Comparison of ENCODE assay signal across 9 cellular contexts in the genomic region with DNA sequence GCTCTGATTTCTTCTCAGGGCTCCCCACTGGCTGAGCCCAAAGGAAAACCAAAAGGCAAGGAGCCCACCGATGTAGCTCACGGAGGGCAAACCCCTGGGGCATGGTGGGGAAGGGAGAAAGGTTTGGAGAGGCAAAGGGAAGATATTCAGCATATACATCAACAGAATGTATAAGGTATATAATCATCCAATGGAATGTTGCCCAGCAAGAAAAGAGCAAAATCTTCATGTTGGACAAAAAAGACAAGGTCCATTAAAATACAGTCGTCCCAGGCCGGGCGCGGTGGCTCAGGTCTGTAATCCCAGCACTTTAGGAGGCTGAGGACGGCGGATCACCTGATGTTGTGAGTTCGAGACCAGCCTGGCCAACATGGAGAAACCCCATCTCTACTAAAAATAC. TPM values are rescaled to one million over a fixed set of nuclear protein-coding genes. Genes with fewer than 3 reads are reported as not detected.
DNase-seq lines count a peak whose midpoint lies in the region; ATAC-seq and TF ChIP-seq lines count a peak whose summit lies in the region.
"Had no signal": no experiment of that assay in that cellular context is flagged by ENCODE, and none has a peak within 500 bp of the region (broad histone marks: within the 10 kb centered on the region; RNA-seq: fewer than 3 reads in every experiment).

No MANE protein-coding gene starts in this region.

- intact Hi-C loops in sciatic nerve (cut with DNase I) = no loop called here

- H3K36me3 Mint-ChIP-seq in CD4-positive, CD25-positive, alpha-beta regulatory T cell = peaks cover 10% of the 10 kb centered on the region
- H3K36me3 Mint-ChIP-seq in neural progenitor cell = no peaks in the 10 kb centered on the region

- no peak overlapping the region for H3K4me3 ChIP-seq in CD4-positive, CD25-positive, alpha-beta regulatory T cell (ENCODE audit: low read depth, low read length)
- H3K4me3 ChIP-seq in OCI-LY3 (ENCODE audit: low read length) = peak overlapping the region; percentile 95
- H3K4me3 ChIP-seq in neural progenitor cell = no peak overlapping the region

- H3K4me1 Mint-ChIP-seq in CD4-positive, CD25-positive, alpha-beta regulatory T cell = peaks cover 14 to 34% (median 18%) of the 10 kb centered on the region in 4 donors
- H3K4me1 Mint-ChIP-seq in neural progenitor cell = peaks cover 24% of the 10 kb centered on the region

- no peak for ATAC-seq in CD4-positive, CD25-positive, alpha-beta regulatory T cell (ENCODE audit: low read depth in 2 of 2)
- no peak for ATAC-seq in GM21529 (IDR thresholded peaks at IDR 0.05; ENCODE audit: unreplicated experiment)
- no peak for ATAC-seq in sciatic nerve
- no peak for ATAC-seq in HG02571 (IDR thresholded peaks at IDR 0.05; ENCODE audit: unreplicated experiment)

- H3K36me3 ChIP-seq in CD4-positive, CD25-positive, alpha-beta regulatory T cell (ENCODE audit: control insufficient read depth, insufficient read depth, low read length) = no peaks in the 10 kb centered on the region
- H3K36me3 ChIP-seq in OCI-LY3 (replicated peaks; ENCODE audit: low read depth, low read length) (no peaks in the 10 kb centered on the region), neural progenitor cell (no peaks in the 10 kb centered on the region)

- peaks cover 30% of the 10 kb centered on the region for H3K79me2 ChIP-seq in OCI-LY3 (ENCODE audit: low read length)
- peaks cover 5% of the 10 kb centered on the region for H3K79me2 ChIP-seq in neural progenitor cell (ENCODE audit: low read depth)

- H3K27ac Mint-ChIP-seq in CD4-positive, CD25-positive, alpha-beta regulatory T cell = peak overlapping the region in 1 of 3 donors; percentile 88
- H3K27ac Mint-ChIP-seq in neural progenitor cell = peak overlapping the region; percentile 6

- peaks cover 4% of the 10 kb centered on the region for H3F3A ChIP-seq in neural progenitor cell (ENCODE audit: low read depth)

- H3K9me3 ChIP-seq in CD4-positive, CD25-positive, alpha-beta regulatory T cell (ENCODE audit: control insufficient read depth in 2 of 2, low read length in 2 of 2) = no peaks in the 10 kb centered on the region
- no peaks in the 10 kb centered on the region for H3K9me3 ChIP-seq in OCI-LY3 (ENCODE audit: insufficient read depth, low read length)
- no peaks in the 10 kb centered on the region for H3K9me3 ChIP-seq in neural progenitor cell (ENCODE audit: low read depth)

- H3K4me2 ChIP-seq in OCI-LY3 (ENCODE audit: low read length) (peak overlapping the region; percentile 85), neural progenitor cell (no peak overlapping the region)

- H3K27me3 Mint-ChIP-seq in CD4-positive, CD25-positive, alpha-beta regulatory T cell = peaks cover 4% of the 10 kb centered on the region
- H3K27me3 Mint-ChIP-seq in neural progenitor cell (ENCODE audit: insufficient read depth, low read depth) = peaks cover 3% of the 10 kb centered on the region

- no peaks in the 10 kb centered on the region for H3K27me3 ChIP-seq in CD4-positive, CD25-positive, alpha-beta regulatory T cell (ENCODE audit: control insufficient read depth, insufficient read depth, low read length)
- H3K27me3 ChIP-seq in OCI-LY3 (ENCODE audit: low read depth, low read length) (no peaks in the 10 kb centered on the region), neural progenitor cell (no peaks in the 10 kb centered on the region)

- peaks cover 0 to 5% (median 1%) of the 10 kb centered on the region in 7 donors for H3K9me3 Mint-ChIP-seq in CD4-positive, CD25-positive, alpha-beta regulatory T cell
- H3K9me3 Mint-ChIP-seq in neural progenitor cell = no peaks in the 10 kb centered on the region

- no peak for DNase-seq in CD4-positive, CD25-positive, alpha-beta regulatory T cell
- DNase-seq in dermis blood vessel endothelial cell (peak; percentile 20), neural progenitor cell (ENCODE audit: low spot score) (no peak), sciatic nerve (ENCODE audit: low spot score) (no peak), SIG-M5 treated with dmso at 0.1 percent for 504 hours (lab: John Stamatoyannopoulos, UW; ENCODE audit: unreplicated experiment) (no peak)
- DNase-seq: effector memory CD4-positive, alpha-beta T cell had no signal

- H3K9ac ChIP-seq in OCI-LY3 (ENCODE audit: low read length) (peak overlapping the region; percentile 87; the same call in 1 of the 2 replicates), neural progenitor cell (no peak overlapping the region)

- no peak for TF ChIP-seq CTCF in OCI-LY3 (IDR thresholded peaks at IDR 0.05; ENCODE audit: low read depth, low read length)
- no peak for TF ChIP-seq CTCF in neural progenitor cell (IDR thresholded peaks at IDR 0.05)

- H2AFZ ChIP-seq in OCI-LY3 (ENCODE audit: low read depth, low read length) (no peak overlapping the region), neural progenitor cell (replicated peaks) (no peak overlapping the region)

- H4K20me1 ChIP-seq in OCI-LY3 (ENCODE audit: insufficient read depth, low read length) (no peaks in the 10 kb centered on the region), neural progenitor cell (ENCODE audit: low read depth) (no peaks in the 10 kb centered on the region)

- H3K27ac ChIP-seq in CD4-positive, CD25-positive, alpha-beta regulatory T cell (ENCODE audit: insufficient read depth, low read length, poor library complexity, severe bottlenecking) = no peak overlapping the region
- H3K27ac ChIP-seq in OCI-LY3 (ENCODE audit: low read length) = peak overlapping the region; percentile 87
- no peak overlapping the region for H3K27ac ChIP-seq in neural progenitor cell

- peak overlapping the region in 3 of 4 donors; percentile 26 to 73 (median 31) for H3K4me3 Mint-ChIP-seq in CD4-positive, CD25-positive, alpha-beta regulatory T cell
- peak overlapping the region; percentile 91 for H3K4me3 Mint-ChIP-seq in neural progenitor cell

- H3K4me1 ChIP-seq in CD4-positive, CD25-positive, alpha-beta regulatory T cell (ENCODE audit: control insufficient read depth, insufficient read depth, low read length, poor library complexity, severe bottlenecking) = peaks cover 8% of the 10 kb centered on the region
- peaks cover 24% of the 10 kb centered on the region for H3K4me1 ChIP-seq in OCI-LY3 (ENCODE audit: low read length)
- no peaks in the 10 kb centered on the region for H3K4me1 ChIP-seq in neural progenitor cell

RNA-seq across cellular contexts. Expression of a gene that starts 1.6 kb away (rescaled TPM):
- 9.3 TPM for total RNA-seq in CD4-positive, CD25-positive, alpha-beta regulatory T cell
- 10 to 100 TPM in 3 of 4 donors, 1 to 10 TPM in 1; 8.3 to 18.2 (median 11.1) TPM for polyA plus RNA-seq in CD4-positive, CD25-positive, alpha-beta regulatory T cell
- total RNA-seq in dermis blood vessel endothelial cell (23.1 and 26.0 TPM in 2 replicates), neural progenitor cell (ENCODE audit: low replicate concordance) (6.0 and 9.7 TPM in 2 replicates), sciatic nerve (19.7 TPM)
